16 cellular contexts compared by ENCODE assay signal in the genomic region with DNA sequence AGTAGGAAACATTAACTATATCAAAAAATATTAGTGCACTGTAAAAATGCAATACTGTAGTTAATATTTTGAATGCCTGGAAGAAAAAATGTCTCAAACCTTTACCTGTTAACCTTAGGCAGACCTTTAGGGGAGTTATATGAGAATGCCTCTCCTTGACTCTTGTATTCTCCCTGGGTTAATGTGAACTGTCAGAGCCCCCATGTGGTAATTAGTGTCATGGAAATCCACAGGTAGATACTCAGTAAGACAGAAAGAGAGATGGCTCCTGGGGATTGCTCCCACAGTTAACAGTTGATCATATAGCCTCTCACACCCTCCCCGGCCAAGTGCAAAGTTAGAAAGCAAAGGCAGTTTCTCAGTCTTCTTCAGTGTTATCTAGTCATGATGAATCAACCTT.
DNase-seq lines count a peak whose midpoint lies in the region; ATAC-seq and TF ChIP-seq lines count a peak whose summit lies in the region.
"Had no signal": no experiment of that assay in that cellular context is flagged by ENCODE, and none has a peak within 500 bp of the region (broad histone marks: within the 10 kb centered on the region; RNA-seq: fewer than 3 reads in every experiment).

No MANE protein-coding gene starts in this region.

- no peaks in the 10 kb centered on the region; a peak in 1 of 4 replicates for H3K4me1 ChIP-seq in SK-N-SH (ENCODE audit: control insufficient read depth in 1 of 2, insufficient read depth in 2 of 2, low read depth in 1 of 2, low read length in 1 of 2)
- no peaks in the 10 kb centered on the region for H3K4me1 ChIP-seq in right atrium auricular region
- H3K4me1 ChIP-seq: gastrocnemius medialis had no signal

- no peak overlapping the region for H3K4me3 ChIP-seq in SK-N-SH (ENCODE audit: low read depth in 2 of 2, low read length in 1 of 2)
- H3K4me3 ChIP-seq in right atrium auricular region: no peak overlapping the region
- H3K4me3 ChIP-seq: gastrocnemius medialis had no signal

- H3K27me3 ChIP-seq in SK-N-SH (ENCODE audit: insufficient read depth) (no peaks in the 10 kb centered on the region), right atrium auricular region (no peaks in the 10 kb centered on the region)
- H3K27me3 ChIP-seq: gastrocnemius medialis had no signal

- H3K27me3 Mint-ChIP-seq in chondrocyte (ENCODE audit: low read depth) (no peaks in the 10 kb centered on the region), progenitor cell of endocrine pancreas (no peaks in the 10 kb centered on the region)
- H3K27me3 Mint-ChIP-seq: memory B cell had no signal

- H3K9me3 Mint-ChIP-seq in chondrocyte (ENCODE audit: low read depth) (peaks cover 5% of the 10 kb centered on the region), progenitor cell of endocrine pancreas (ENCODE audit: low read depth) (no peaks in the 10 kb centered on the region)

- H3K9me3 ChIP-seq in SK-N-SH (no peaks in the 10 kb centered on the region), right atrium auricular region (no peaks in the 10 kb centered on the region)
- H3K9me3 ChIP-seq: gastrocnemius medialis had no signal

- TF ChIP-seq RAD21 in SK-N-SH (IDR thresholded peaks at IDR 0.05; ENCODE audit: low read length): peak; percentile 34; the same call in 1 of the 2 replicates

- H3K4me1 Mint-ChIP-seq in chondrocyte (ENCODE audit: low read depth) (peaks cover 11% of the 10 kb centered on the region), progenitor cell of endocrine pancreas (ENCODE audit: low read depth) (no peaks in the 10 kb centered on the region)
- H3K4me1 Mint-ChIP-seq: memory B cell had no signal

- TF ChIP-seq CTCF in SK-N-SH (IDR thresholded peaks at IDR 0.05): no peak; the same call in 1 of the 2 replicates
- TF ChIP-seq CTCF in chondrocyte (IDR thresholded peaks at IDR 0.05): peak; percentile 39
- peak; percentile 35 for TF ChIP-seq CTCF in progenitor cell of endocrine pancreas (IDR thresholded peaks at IDR 0.05; ENCODE audit: unreplicated experiment)
- no peak for TF ChIP-seq CTCF in right atrium auricular region (IDR thresholded peaks at IDR 0.05)

- H3K27ac ChIP-seq in SK-N-SH (ENCODE audit: low read depth in 2 of 2, low read length in 1 of 2) (no peak overlapping the region), right atrium auricular region (no peak overlapping the region)
- H3K27ac ChIP-seq: gastrocnemius medialis had no signal

- H2AFZ ChIP-seq in SK-N-SH (ENCODE audit: low read depth): no peak overlapping the region

- POLR2A ChIA-PET in SK-N-SH (lab: Yijun Ruan, JAX): no interaction called here

- CTCF ChIA-PET in SK-N-SH (lab: Yijun Ruan, JAX): no interaction called here

- H3K4me2 ChIP-seq in SK-N-SH: no peak overlapping the region

- no peaks in the 10 kb centered on the region for H4K20me1 ChIP-seq in SK-N-SH (ENCODE audit: insufficient read depth)

- peaks cover 4% of the 10 kb centered on the region for H3F3A ChIP-seq in SK-N-SH (replicated peaks; ENCODE audit: insufficient read depth)

- H3K9me2 ChIP-seq in SK-N-SH: no peaks in the 10 kb centered on the region

- H3K27ac Mint-ChIP-seq in chondrocyte (ENCODE audit: unreplicated experiment): no peak overlapping the region
- H3K27ac Mint-ChIP-seq in progenitor cell of endocrine pancreas: no peak overlapping the region
- H3K27ac Mint-ChIP-seq: activated T-helper 2 cell treated with anti-CD3 and anti-CD28 coated beads, Interferon-gamma antibody, Interleukin-2, Interleukin-4, amounts not matched to agents 10 μg/mL and 5 μg/mL and 100 μg/mL, durations not matched to agents 14 hours and 24 hours and 36 hours; memory B cell had no signal

- H3K4me3 Mint-ChIP-seq in chondrocyte (ENCODE audit: unreplicated experiment): no peak overlapping the region
- H3K4me3 Mint-ChIP-seq in progenitor cell of endocrine pancreas (ENCODE audit: low read depth): no peak overlapping the region
- H3K4me3 Mint-ChIP-seq: memory B cell had no signal

- H3K36me3 Mint-ChIP-seq in chondrocyte (ENCODE audit: low read depth): no peaks in the 10 kb centered on the region
- H3K36me3 Mint-ChIP-seq in progenitor cell of endocrine pancreas (ENCODE audit: insufficient read depth): no peaks in the 10 kb centered on the region
- H3K36me3 Mint-ChIP-seq: memory B cell had no signal

- ATAC-seq in SK-N-SH treated with all-trans-retinoic acid at 6 μM for 48 hours: no peak; the same call in 2 of the 3 replicates
- ATAC-seq in HG03108 (IDR thresholded peaks at IDR 0.05; ENCODE audit: unreplicated experiment): no peak
- ATAC-seq in HG03457 (IDR thresholded peaks at IDR 0.05; ENCODE audit: unreplicated experiment): no peak
- ATAC-seq: activated CD4-positive, CD25-positive, alpha-beta regulatory T cell treated with anti-CD3 and anti-CD28 coated beads, Interleukin-2, amount 50 U/mL, for 24 hours; gastrocnemius medialis had no signal

- DNase-seq in SK-N-SH (no peak), NCI-H146 (lab: John Stamatoyannopoulos, UW) (peak; percentile 67), chondrocyte (ENCODE audit: low spot score) (no peak), progenitor cell of endocrine pancreas (ENCODE audit: low spot score, unreplicated experiment) (no peak), right atrium auricular region (ENCODE audit: low spot score) (no peak)
- DNase-seq: gastrocnemius medialis, GOT3, NCI-H1436, posterior cingulate gyrus, SIG-M5 had no signal

- H3K79me2 ChIP-seq in SK-N-SH (ENCODE audit: insufficient read depth): no peaks in the 10 kb centered on the region

- H3K36me3 ChIP-seq in SK-N-SH (replicated peaks in 1 of 2; ENCODE audit: control insufficient read depth in 1 of 2, insufficient read depth in 2 of 2, low read length in 1 of 2) (no peaks in the 10 kb centered on the region), right atrium auricular region (no peaks in the 10 kb centered on the region)
- H3K36me3 ChIP-seq: gastrocnemius medialis had no signal

- no peak overlapping the region for H3K9ac ChIP-seq in SK-N-SH

- 91% methylated on average over 1 of the region's 1 CpG for WGBS in SK-N-SH (ENCODE audit: low lambda C conversion rate)

- no peak for TF ChIP-seq EP300 in SK-N-SH (IDR thresholded peaks at IDR 0.05; ENCODE audit: borderline replicate concordance in 1 of 2, low read depth in 1 of 2, low read length in 1 of 2)

TF ChIP-seq in SK-N-SH, 30 proteins besides CTCF, POLR2A, EP300 and RAD21:
- TF ChIP-seq SMC3 (IDR thresholded peaks at IDR 0.05; ENCODE audit: low read depth, low read length) (no peak), TEAD4 (IDR thresholded peaks at IDR 0.05; ENCODE audit: borderline replicate concordance, insufficient read depth) (no peak), FOXM1 (IDR thresholded peaks at IDR 0.05; ENCODE audit: low read depth) (no peak), FOXJ3 (CRISPR knock-in tag; IDR thresholded peaks at IDR 0.05) (no peak), TAF1 (IDR thresholded peaks at IDR 0.05; ENCODE audit: borderline replicate concordance, low read depth, low read length) (no peak), RCOR1 (IDR thresholded peaks at IDR 0.05; ENCODE audit: low read length) (no peak), FOSL2 (IDR thresholded peaks at IDR 0.05; ENCODE audit: borderline replicate concordance, low read depth) (no peak)
- TF ChIP-seq, protein P1, sequence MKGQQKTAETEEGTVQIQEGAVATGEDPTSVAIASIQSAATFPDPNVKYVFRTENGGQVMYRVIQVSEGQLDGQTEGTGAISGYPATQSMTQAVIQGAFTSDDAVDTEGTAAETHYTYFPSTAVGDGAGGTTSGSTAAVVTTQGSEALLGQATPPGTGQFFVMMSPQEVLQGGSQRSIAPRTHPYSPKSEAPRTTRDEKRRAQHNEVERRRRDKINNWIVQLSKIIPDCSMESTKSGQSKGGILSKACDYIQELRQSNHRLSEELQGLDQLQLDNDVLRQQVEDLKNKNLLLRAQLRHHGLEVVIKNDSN (IDR thresholded peaks at IDR 0.05; ENCODE audit: borderline replicate concordance, low read depth): no peak

TF ChIP-seq in SK-N-SH treated with all-trans-retinoic acid at 6 μM for 48 hours, 23 proteins besides CTCF, POLR2A, EP300 and RAD21 (continues in another document):
- TF ChIP-seq OSR1 (CRISPR knock-in tag; IDR thresholded peaks at IDR 0.05): no peak
- TF ChIP-seq, protein P2, sequence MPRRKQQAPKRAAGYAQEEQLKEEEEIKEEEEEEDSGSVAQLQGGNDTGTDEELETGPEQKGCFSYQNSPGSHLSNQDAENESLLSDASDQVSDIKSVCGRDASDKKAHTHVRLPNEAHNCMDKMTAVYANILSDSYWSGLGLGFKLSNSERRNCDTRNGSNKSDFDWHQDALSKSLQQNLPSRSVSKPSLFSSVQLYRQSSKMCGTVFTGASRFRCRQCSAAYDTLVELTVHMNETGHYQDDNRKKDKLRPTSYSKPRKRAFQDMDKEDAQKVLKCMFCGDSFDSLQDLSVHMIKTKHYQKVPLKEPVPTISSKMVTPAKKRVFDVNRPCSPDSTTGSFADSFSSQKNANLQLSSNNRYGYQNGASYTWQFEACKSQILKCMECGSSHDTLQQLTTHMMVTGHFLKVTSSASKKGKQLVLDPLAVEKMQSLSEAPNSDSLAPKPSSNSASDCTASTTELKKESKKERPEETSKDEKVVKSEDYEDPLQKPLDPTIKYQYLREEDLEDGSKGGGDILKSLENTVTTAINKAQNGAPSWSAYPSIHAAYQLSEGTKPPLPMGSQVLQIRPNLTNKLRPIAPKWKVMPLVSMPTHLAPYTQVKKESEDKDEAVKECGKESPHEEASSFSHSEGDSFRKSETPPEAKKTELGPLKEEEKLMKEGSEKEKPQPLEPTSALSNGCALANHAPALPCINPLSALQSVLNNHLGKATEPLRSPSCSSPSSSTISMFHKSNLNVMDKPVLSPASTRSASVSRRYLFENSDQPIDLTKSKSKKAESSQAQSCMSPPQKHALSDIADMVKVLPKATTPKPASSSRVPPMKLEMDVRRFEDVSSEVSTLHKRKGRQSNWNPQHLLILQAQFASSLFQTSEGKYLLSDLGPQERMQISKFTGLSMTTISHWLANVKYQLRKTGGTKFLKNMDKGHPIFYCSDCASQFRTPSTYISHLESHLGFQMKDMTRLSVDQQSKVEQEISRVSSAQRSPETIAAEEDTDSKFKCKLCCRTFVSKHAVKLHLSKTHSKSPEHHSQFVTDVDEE (CRISPR knock-in tag; IDR thresholded peaks at IDR 0.05): no peak
- TF ChIP-seq, protein P3, sequence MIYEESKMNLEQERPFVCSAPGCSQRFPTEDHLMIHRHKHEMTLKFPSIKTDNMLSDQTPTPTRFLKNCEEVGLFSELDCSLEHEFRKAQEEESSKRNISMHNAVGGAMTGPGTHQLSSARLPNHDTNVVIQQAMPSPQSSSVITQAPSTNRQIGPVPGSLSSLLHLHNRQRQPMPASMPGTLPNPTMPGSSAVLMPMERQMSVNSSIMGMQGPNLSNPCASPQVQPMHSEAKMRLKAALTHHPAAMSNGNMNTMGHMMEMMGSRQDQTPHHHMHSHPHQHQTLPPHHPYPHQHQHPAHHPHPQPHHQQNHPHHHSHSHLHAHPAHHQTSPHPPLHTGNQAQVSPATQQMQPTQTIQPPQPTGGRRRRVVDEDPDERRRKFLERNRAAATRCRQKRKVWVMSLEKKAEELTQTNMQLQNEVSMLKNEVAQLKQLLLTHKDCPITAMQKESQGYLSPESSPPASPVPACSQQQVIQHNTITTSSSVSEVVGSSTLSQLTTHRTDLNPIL (CRISPR knock-in tag; IDR thresholded peaks at IDR 0.05; ENCODE audit: low read depth): no peak
- TF ChIP-seq PPARA (CRISPR knock-in tag; IDR thresholded peaks at IDR 0.05; ENCODE audit: borderline replicate concordance): no peak
- no peak for TF ChIP-seq ZNF565 (CRISPR knock-in tag; conservative IDR thresholded peaks at IDR 0.05; ENCODE audit: low read depth)

Comparison
In these comparisons a context has a peak if more than half of its experiments do, and no peak if none do; other contexts are left out.
1. CTCF ChIP-seq: peak in chondrocyte (single experiment) and progenitor cell of endocrine pancreas (single experiment); none in SK-N-SH (single experiment) and right atrium auricular region (0 of 2).